In genomic region chr6:33571637-33572316, GRCh38 we compare ENCODE assay signal across 8 cellular contexts.
DNase-seq lines count a peak whose midpoint lies in the region; FAIRE-seq and TF ChIP-seq lines count a peak whose summit lies in the region.

No MANE protein-coding gene starts in this region.

- no peaks in the 10 kb centered on the region for H3K9me3 Mint-ChIP-seq in nephron

- H3K27me3 ChIP-seq in BLaER1 (no peaks in the 10 kb centered on the region), endocrine pancreas (ENCODE audit: control insufficient read depth, insufficient read depth, low read length) (no peaks in the 10 kb centered on the region)

- H3K36me3 ChIP-seq in BLaER1 (peaks cover 56% of the 10 kb centered on the region), endocrine pancreas (ENCODE audit: control insufficient read depth, insufficient read depth, low read length) (peaks cover 12% of the 10 kb centered on the region)

- no peak for FAIRE-seq in HTR-8/SVneo (lab: Jason Lieb, UNC)

- TF ChIP-seq CTCF in NB4 (IDR thresholded peaks at IDR 0.05; ENCODE audit: low read depth, low read length) (no peak), nephron (IDR thresholded peaks at IDR 0.05; ENCODE audit: unreplicated experiment in 3 of 3) (no peak)

- H3K27me3 Mint-ChIP-seq in nephron (ENCODE audit: low read depth) = peaks cover 7% of the 10 kb centered on the region

- DNase-seq in NB4 (ENCODE audit: low read depth) = no peak
- DNase-seq in NCI-H2029 (lab: John Stamatoyannopoulos, UW) = no peak
- DNase-seq in MV-4-11 (lab: John Stamatoyannopoulos, UW) = no peak
- no peak for DNase-seq in HUDEP-2 (lab: John Stamatoyannopoulos, UW; ENCODE audit: unreplicated experiment in 76 of 76)
- DNase-seq in HTR-8/SVneo (ENCODE audit: insufficient read length, low spot score) = no peak

- peak overlapping the region; percentile 92 for H3K4me2 ChIP-seq in BLaER1

- H3K4me3 Mint-ChIP-seq in nephron = peak overlapping the region; percentile 92 to 97 (median 94)

- peak overlapping the region; percentile 75 for H3K27ac ChIP-seq in BLaER1

- H3K4me1 Mint-ChIP-seq in nephron = peaks cover 20% of the 10 kb centered on the region

- H4K20me1 ChIP-seq in BLaER1 = no peaks in the 10 kb centered on the region

- H3K4me1 ChIP-seq in BLaER1 (peaks cover 27% of the 10 kb centered on the region), endocrine pancreas (ENCODE audit: control insufficient read depth, insufficient read depth, low read length) (no peaks in the 10 kb centered on the region)

- H3K4me3 ChIP-seq in BLaER1 (peak overlapping the region; percentile 64), NB4 (ENCODE audit: low read depth, low read length) (peak overlapping the region; percentile 51), endocrine pancreas (ENCODE audit: control insufficient read depth, insufficient read depth, low read length) (no peak overlapping the region)

- peaks cover 14% of the 10 kb centered on the region for H3K36me3 Mint-ChIP-seq in nephron (ENCODE audit: low read depth)

- peak overlapping the region; percentile 69 for H3K9ac ChIP-seq in BLaER1
- peak overlapping the region; percentile 42 for H3K9ac ChIP-seq in endocrine pancreas (ENCODE audit: control insufficient read depth, insufficient read depth, low read length)

- peak overlapping the region; percentile 89 to 97 (median 93) for H3K27ac Mint-ChIP-seq in nephron

- TF ChIP-seq POLR2A in NB4 (IDR thresholded peaks at IDR 0.05; ENCODE audit: extremely low read depth, insufficient read length) = no peak

- H3K9me3 ChIP-seq in BLaER1 (no peaks in the 10 kb centered on the region), endocrine pancreas (ENCODE audit: control insufficient read depth, low read length) (no peaks in the 10 kb centered on the region)
